ENCODE assay signal across 2 cellular contexts in the genomic region with DNA sequence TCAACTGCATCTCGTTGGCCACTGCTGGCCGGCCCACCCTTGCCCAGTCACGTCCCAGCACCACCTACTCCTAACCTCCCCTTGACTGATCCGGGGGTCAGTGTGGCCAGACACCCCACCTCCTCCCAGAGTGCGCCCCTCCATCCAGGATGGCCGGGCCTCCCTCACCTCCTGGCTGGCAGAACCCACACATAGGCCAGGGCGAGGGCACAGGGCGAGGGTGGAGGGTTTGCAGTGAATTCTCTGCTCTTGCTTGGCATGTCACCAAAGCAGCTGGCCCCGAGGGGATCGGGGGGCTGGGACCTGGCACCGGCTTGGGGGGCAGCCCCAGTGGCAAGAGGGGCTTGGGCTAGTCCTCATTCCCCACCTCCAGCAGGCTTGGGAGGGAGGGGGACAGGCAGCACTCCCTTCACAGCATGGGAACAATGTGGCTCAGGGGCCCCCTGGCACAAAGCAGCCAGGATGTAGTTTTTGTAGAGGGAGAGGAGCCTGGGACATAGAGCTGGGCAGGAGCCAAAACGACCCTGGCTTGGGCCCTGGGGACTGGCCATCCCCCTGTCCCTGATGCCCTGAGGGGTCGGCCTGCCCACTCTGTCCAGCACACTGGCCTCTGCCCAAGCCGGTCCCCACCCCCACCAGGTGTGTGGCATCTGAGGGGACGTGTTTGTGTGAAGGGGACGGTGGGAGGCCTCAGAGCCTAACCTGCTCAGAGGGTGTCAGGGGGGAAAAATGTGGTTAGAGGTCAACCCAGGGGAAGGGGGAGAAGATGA.
TF ChIP-seq lines count a peak whose summit lies in the region.

No MANE protein-coding gene starts in this region.

TF ChIP-seq in K562, 482 proteins besides CTCF, POLR2A, EP300 and RAD21:
- no peak for TF ChIP-seq U2AF2 (optimal IDR thresholded peaks at IDR 0.05; ENCODE audit: low read depth, low read length)
- peak; percentile 61; the same call in 1 of the 2 replicates for TF ChIP-seq POLR2G (IDR thresholded peaks at IDR 0.05; ENCODE audit: low read depth, low read length)

TF ChIP-seq in neural cell, 6 proteins besides CTCF, POLR2A, EP300 and RAD21:
- no peak for TF ChIP-seq SMC3 (conservative IDR thresholded peaks at IDR 0.05; ENCODE audit: poor library complexity)
- no peak for TF ChIP-seq MXI1 (conservative IDR thresholded peaks at IDR 0.05; ENCODE audit: poor library complexity, severe bottlenecking)
- TF ChIP-seq TAF1 (IDR thresholded peaks at IDR 0.05; ENCODE audit: low read depth) = no peak
- TF ChIP-seq, protein P1, sequence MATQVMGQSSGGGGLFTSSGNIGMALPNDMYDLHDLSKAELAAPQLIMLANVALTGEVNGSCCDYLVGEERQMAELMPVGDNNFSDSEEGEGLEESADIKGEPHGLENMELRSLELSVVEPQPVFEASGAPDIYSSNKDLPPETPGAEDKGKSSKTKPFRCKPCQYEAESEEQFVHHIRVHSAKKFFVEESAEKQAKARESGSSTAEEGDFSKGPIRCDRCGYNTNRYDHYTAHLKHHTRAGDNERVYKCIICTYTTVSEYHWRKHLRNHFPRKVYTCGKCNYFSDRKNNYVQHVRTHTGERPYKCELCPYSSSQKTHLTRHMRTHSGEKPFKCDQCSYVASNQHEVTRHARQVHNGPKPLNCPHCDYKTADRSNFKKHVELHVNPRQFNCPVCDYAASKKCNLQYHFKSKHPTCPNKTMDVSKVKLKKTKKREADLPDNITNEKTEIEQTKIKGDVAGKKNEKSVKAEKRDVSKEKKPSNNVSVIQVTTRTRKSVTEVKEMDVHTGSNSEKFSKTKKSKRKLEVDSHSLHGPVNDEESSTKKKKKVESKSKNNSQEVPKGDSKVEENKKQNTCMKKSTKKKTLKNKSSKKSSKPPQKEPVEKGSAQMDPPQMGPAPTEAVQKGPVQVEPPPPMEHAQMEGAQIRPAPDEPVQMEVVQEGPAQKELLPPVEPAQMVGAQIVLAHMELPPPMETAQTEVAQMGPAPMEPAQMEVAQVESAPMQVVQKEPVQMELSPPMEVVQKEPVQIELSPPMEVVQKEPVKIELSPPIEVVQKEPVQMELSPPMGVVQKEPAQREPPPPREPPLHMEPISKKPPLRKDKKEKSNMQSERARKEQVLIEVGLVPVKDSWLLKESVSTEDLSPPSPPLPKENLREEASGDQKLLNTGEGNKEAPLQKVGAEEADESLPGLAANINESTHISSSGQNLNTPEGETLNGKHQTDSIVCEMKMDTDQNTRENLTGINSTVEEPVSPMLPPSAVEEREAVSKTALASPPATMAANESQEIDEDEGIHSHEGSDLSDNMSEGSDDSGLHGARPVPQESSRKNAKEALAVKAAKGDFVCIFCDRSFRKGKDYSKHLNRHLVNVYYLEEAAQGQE (IDR thresholded peaks at IDR 0.05; ENCODE audit: borderline replicate concordance) = no peak
- no peak for TF ChIP-seq EZH2 (IDR thresholded peaks at IDR 0.05; ENCODE audit: borderline replicate concordance, insufficient read depth, low read length, poor library complexity, severe bottlenecking)
- peak; percentile 13 for TF ChIP-seq POLR2AphosphoS5 (IDR thresholded peaks at IDR 0.05)
